2 cellular contexts compared by ENCODE assay signal in the genomic region with DNA sequence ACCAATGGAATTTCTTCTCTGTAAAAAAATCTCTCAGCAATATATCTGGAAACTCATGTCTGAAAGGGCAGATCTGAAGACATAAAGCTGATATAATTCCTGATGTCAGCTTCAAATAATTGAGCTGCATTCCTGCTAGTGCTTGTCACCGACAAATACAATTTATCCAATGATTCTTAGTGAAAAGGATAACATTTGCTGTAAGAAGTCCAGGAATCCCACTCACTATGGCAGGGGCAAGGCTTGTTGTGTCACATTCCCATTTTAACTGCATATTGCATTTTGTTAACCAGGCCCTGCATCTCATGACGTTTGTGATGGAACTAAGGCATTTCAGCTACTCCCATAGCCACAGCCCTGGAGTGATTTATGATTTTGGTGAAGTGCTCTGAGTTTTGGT.
TF ChIP-seq lines count a peak whose summit lies in the region.

No MANE protein-coding gene starts in this region.

TF ChIP-seq in IMR-90, 13 proteins besides CTCF, POLR2A, EP300 and RAD21:
- TF ChIP-seq MXI1 (IDR thresholded peaks at IDR 0.05; ENCODE audit: borderline replicate concordance, low read depth, low read length) (no peak), RCOR1 (IDR thresholded peaks at IDR 0.05; ENCODE audit: insufficient replicate concordance, low read length) (no peak), BHLHE40 (IDR thresholded peaks at IDR 0.05; ENCODE audit: low read depth, low read length) (no peak), SMC3 (IDR thresholded peaks at IDR 0.05; ENCODE audit: low read depth, low read length) (no peak), FOS (IDR thresholded peaks at IDR 0.05; ENCODE audit: low read depth, low read length) (no peak), CEBPB (IDR thresholded peaks at IDR 0.05; ENCODE audit: low read depth, low read length) (no peak), NFE2L2 (IDR thresholded peaks at IDR 0.05; ENCODE audit: low read depth, low read length) (no peak), MAZ (IDR thresholded peaks at IDR 0.05; ENCODE audit: borderline replicate concordance, low read depth, low read length) (no peak), CHD1 (IDR thresholded peaks at IDR 0.05; ENCODE audit: low read depth, low read length) (no peak), RFX5 (IDR thresholded peaks at IDR 0.05; ENCODE audit: low read depth, low read length) (no peak)
- TF ChIP-seq, protein P1, sequence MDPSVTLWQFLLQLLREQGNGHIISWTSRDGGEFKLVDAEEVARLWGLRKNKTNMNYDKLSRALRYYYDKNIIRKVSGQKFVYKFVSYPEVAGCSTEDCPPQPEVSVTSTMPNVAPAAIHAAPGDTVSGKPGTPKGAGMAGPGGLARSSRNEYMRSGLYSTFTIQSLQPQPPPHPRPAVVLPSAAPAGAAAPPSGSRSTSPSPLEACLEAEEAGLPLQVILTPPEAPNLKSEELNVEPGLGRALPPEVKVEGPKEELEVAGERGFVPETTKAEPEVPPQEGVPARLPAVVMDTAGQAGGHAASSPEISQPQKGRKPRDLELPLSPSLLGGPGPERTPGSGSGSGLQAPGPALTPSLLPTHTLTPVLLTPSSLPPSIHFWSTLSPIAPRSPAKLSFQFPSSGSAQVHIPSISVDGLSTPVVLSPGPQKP (IDR thresholded peaks at IDR 0.05; ENCODE audit: borderline replicate concordance, low read depth, low read length) = no peak
- TF ChIP-seq, protein P2, sequence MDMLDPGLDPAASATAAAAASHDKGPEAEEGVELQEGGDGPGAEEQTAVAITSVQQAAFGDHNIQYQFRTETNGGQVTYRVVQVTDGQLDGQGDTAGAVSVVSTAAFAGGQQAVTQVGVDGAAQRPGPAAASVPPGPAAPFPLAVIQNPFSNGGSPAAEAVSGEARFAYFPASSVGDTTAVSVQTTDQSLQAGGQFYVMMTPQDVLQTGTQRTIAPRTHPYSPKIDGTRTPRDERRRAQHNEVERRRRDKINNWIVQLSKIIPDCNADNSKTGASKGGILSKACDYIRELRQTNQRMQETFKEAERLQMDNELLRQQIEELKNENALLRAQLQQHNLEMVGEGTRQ (IDR thresholded peaks at IDR 0.05; ENCODE audit: low read depth, low read length) = no peak

TF ChIP-seq in endothelial cell of umbilical vein, 7 proteins besides CTCF, POLR2A, EP300 and RAD21:
- no peak for TF ChIP-seq POLR2AphosphoS5 (IDR thresholded peaks at IDR 0.05; ENCODE audit: insufficient read depth, low read depth, low read length)
- TF ChIP-seq, protein P3, sequence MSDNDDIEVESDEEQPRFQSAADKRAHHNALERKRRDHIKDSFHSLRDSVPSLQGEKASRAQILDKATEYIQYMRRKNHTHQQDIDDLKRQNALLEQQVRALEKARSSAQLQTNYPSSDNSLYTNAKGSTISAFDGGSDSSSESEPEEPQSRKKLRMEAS (IDR thresholded peaks at IDR 0.05; ENCODE audit: insufficient read depth, insufficient read length) = no peak
TF ChIP-seq in endothelial cell of umbilical vein: peak in this region for 0.
